Comparison of ENCODE assay signal across 1 cellular context in the genomic region with DNA sequence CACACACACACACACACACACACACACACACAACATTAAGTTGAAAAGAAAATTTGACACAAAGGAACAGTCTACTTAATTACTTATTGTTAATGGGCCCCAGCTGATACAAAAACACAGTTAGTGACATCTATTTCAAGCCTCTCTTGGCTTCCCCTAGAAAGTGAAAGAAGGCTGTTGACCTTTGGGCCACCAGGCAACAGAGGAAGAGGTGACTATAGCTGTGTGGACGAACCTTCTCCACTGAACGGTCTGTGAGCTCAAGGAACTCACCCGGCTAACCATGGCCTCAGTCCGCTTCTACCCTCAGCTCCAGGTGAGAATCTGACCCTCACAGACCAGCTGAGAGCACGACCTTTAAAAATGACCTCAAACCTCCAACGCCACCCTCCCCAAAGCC.
TF ChIP-seq lines count a peak whose summit lies in the region.

No MANE protein-coding gene starts in this region.

TF ChIP-seq in HepG2, 621 proteins besides CTCF, POLR2A, EP300 and RAD21:
- TF ChIP-seq, protein P1, sequence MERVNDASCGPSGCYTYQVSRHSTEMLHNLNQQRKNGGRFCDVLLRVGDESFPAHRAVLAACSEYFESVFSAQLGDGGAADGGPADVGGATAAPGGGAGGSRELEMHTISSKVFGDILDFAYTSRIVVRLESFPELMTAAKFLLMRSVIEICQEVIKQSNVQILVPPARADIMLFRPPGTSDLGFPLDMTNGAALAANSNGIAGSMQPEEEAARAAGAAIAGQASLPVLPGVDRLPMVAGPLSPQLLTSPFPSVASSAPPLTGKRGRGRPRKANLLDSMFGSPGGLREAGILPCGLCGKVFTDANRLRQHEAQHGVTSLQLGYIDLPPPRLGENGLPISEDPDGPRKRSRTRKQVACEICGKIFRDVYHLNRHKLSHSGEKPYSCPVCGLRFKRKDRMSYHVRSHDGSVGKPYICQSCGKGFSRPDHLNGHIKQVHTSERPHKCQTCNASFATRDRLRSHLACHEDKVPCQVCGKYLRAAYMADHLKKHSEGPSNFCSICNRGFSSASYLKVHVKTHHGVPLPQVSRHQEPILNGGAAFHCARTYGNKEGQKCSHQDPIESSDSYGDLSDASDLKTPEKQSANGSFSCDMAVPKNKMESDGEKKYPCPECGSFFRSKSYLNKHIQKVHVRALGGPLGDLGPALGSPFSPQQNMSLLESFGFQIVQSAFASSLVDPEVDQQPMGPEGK (CRISPR knock-in tag; IDR thresholded peaks at IDR 0.05) = no peak
- TF ChIP-seq HNF4A (CRISPR knock-in tag; IDR thresholded peaks at IDR 0.05) = peak; percentile 43; the same call in 1 of the 2 replicates
- no peak for TF ChIP-seq TEAD3 (CRISPR knock-in tag; optimal IDR thresholded peaks at IDR 0.05; ENCODE audit: borderline replicate concordance)
- no peak for TF ChIP-seq TFE3 (CRISPR knock-in tag; IDR thresholded peaks at IDR 0.05)
- TF ChIP-seq FOXO1 (CRISPR knock-in tag; IDR thresholded peaks at IDR 0.05) = no peak
- TF ChIP-seq ATAD3A (CRISPR knock-in tag; IDR thresholded peaks at IDR 0.05) = no peak
